ENCODE assay signal across 32 cellular contexts in genomic region chr13:98675837-98676236, GRCh38.
"Had no signal": no experiment of that assay in that cellular context is flagged by ENCODE, and none has a peak within 500 bp of the region (broad histone marks: within the 10 kb centered on the region; RNA-seq: fewer than 3 reads in every experiment).

No MANE protein-coding gene starts in this region.

- H3K27me3 ChIP-seq: body of pancreas, colonic mucosa, heart right ventricle, left lung, sigmoid colon, tibial artery had no signal

- H3K27ac Mint-ChIP-seq: activated naive CD8-positive, alpha-beta T cell; activated T-cell treated with anti-CD3 and anti-CD28 coated beads, Interleukin-2, amount 50 U/mL, for 72 hours; stimulated activated memory B cell treated with anti-CD40 and anti-IgM and Interleukin-4, amounts not matched to agents 10 μg/mL and 1 μg/mL and 100 μg/mL, for 72 hours; stimulated activated naive CD8-positive, alpha-beta T cell treated with anti-CD3 and anti-CD28 coated beads, Interleukin-15, amount 100 ng/mL, for 72 hours; T-cell; T-helper 2 cell treated with Interferon-gamma antibody and Interleukin-4, amounts not matched to agents 5 μg/mL and 100 μg/mL, for 36 hours had no signal

- H3K4me1 ChIP-seq: colonic mucosa, parathyroid adenoma, psoas muscle had no signal

- H3K27me3 Mint-ChIP-seq: activated naive CD8-positive, alpha-beta T cell; T-cell had no signal

- H3K9me3 ChIP-seq: body of pancreas, colonic mucosa, heart right ventricle, left lung, psoas muscle, sigmoid colon, tibial artery had no signal

- H3K9ac ChIP-seq: parathyroid adenoma had no signal

- H3K9me3 Mint-ChIP-seq: activated T-cell treated with anti-CD3 and anti-CD28 coated beads, Interleukin-2, amount 50 U/mL, for 72 hours; nephron; stimulated activated memory B cell treated with anti-CD40 and anti-IgM and Interleukin-4, amounts not matched to agents 10 μg/mL and 1 μg/mL and 100 μg/mL, for 72 hours; stimulated activated naive CD8-positive, alpha-beta T cell treated with anti-CD3 and anti-CD28 coated beads, Interleukin-15, amount 100 ng/mL, for 72 hours; T-cell; T-helper 2 cell treated with Interferon-gamma antibody and Interleukin-4, amounts not matched to agents 5 μg/mL and 100 μg/mL, for 36 hours had no signal

- H3K36me3 ChIP-seq: colonic mucosa, heart right ventricle, left lung, sigmoid colon, tibial artery had no signal

- H3K36me3 Mint-ChIP-seq: activated naive CD8-positive, alpha-beta T cell; stimulated activated memory B cell treated with anti-CD40 and anti-IgM and Interleukin-4, amounts not matched to agents 10 μg/mL and 1 μg/mL and 100 μg/mL, for 72 hours; T-cell had no signal

- H3K4me3 Mint-ChIP-seq: activated naive CD8-positive, alpha-beta T cell; activated T-cell treated with anti-CD3 and anti-CD28 coated beads, Interleukin-2, amount 50 U/mL, for 72 hours; stimulated activated memory B cell treated with anti-CD40 and anti-IgM and Interleukin-4, amounts not matched to agents 10 μg/mL and 1 μg/mL and 100 μg/mL, for 72 hours; stimulated activated naive CD8-positive, alpha-beta T cell treated with anti-CD3 and anti-CD28 coated beads, Interleukin-15, amount 100 ng/mL, for 72 hours; T-cell; T-helper 2 cell treated with Interferon-gamma antibody and Interleukin-4, amounts not matched to agents 5 μg/mL and 100 μg/mL, for 36 hours had no signal

- DNase-seq: activated CD4-positive, alpha-beta T cell treated with anti-CD3 and anti-CD28 coated beads for 4 hours; activated CD4-positive, alpha-beta T cell treated with anti-CD3 and anti-CD28 coated beads, Interleukin-2, amount 50 U/mL, for 4 hours; activated effector memory CD4-positive, alpha-beta T cell treated with Interleukin-2 at 50 U/mL for 16 hours; activated naive CD4-positive, alpha-beta T cell treated with Interleukin-2 at 50 U/mL for 16 hours; activated T-cell treated with anti-CD3 and anti-CD28 coated beads for 4 hours; activated T-cell treated with anti-CD3 and anti-CD28 coated beads, Interleukin-2, amount 50 U/mL, for 72 hours; anterior cingulate cortex; body of pancreas; cerebellar nuclear complex; colonic mucosa; effector CD8-positive, alpha-beta T cell; erythroblast; foreskin melanocyte; heart right ventricle; kidney glomerular epithelial cell; left lung; occipital lobe; psoas muscle; sigmoid colon; small intestine; stimulated activated CD4-positive, alpha-beta T cell treated with anti-CD3 and anti-CD28 coated beads, Interleukin-4, amount 100 ng/mL, for 24 hours; stimulated activated naive CD8-positive, alpha-beta T cell treated with anti-CD3 and anti-CD28 coated beads, Interleukin-15, amount 100 ng/mL, for 72 hours; substantia nigra; T-cell; tibial artery had no signal

- H2AFZ ChIP-seq: parathyroid adenoma had no signal

- H3K4me3 ChIP-seq: body of pancreas, colonic mucosa, heart right ventricle, left lung, psoas muscle, sigmoid colon, tibial artery had no signal

- ATAC-seq: activated T-cell treated with anti-CD3 and anti-CD28 coated beads, Interleukin-2, amount 50 U/mL, for 72 hours; body of pancreas; heart right ventricle; left lung; psoas muscle; stimulated activated memory B cell treated with anti-CD40 and anti-IgM and Interleukin-4, amounts not matched to agents 10 μg/mL and 1 μg/mL and 100 μg/mL, for 72 hours; stimulated activated naive CD8-positive, alpha-beta T cell treated with anti-CD3 and anti-CD28 coated beads, Interleukin-15, amount 100 ng/mL, for 72 hours; T-cell had no signal

- H3K79me2 ChIP-seq: parathyroid adenoma had no signal

- H3K4me1 Mint-ChIP-seq: stimulated activated memory B cell treated with anti-CD40 and anti-IgM and Interleukin-4, amounts not matched to agents 10 μg/mL and 1 μg/mL and 100 μg/mL, for 72 hours; stimulated activated naive CD8-positive, alpha-beta T cell treated with anti-CD3 and anti-CD28 coated beads, Interleukin-15, amount 100 ng/mL, for 72 hours had no signal

- H3K27ac ChIP-seq: body of pancreas, colonic mucosa, heart right ventricle, left lung, parathyroid adenoma, psoas muscle, sigmoid colon, tibial artery, VCaP had no signal

- FAIRE-seq: endometrium, small intestine had no signal
